8 cellular contexts compared by ENCODE assay signal in the genomic region with DNA sequence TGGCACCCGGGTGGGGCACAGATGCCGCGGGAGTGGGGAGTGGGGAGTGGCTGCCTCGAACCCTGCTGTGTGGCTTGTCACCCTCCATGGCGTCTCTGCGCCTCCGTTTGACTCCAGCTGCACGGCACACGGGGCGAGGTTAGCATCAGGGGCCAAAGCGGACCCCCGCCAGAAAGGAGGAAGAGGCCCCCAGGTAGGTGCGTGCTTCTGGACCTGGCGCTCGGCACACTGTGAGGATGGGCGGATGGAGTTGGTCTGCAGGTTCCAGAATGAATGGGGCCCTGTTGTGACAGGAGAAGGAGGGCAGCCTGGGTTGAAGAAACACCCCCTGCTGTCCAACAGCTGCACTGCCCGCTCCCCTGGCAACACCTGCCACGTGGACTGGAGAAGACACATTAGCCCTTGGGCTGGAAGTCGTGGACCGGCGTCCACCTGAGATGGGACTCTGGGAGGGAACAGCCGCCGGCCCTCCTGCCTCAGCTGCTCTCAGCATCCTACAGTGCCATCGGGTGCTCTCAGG. TPM values are rescaled to one million over a fixed set of nuclear protein-coding genes. Genes with fewer than 3 reads are reported as not detected.
A peak's percentile ranks its signal among the peaks of the same experiment; 100 is the strongest.
DNase-seq lines count a peak whose midpoint lies in the region; ATAC-seq and TF ChIP-seq lines count a peak whose summit lies in the region.

No MANE protein-coding gene starts in this region.

- peak overlapping the region; percentile 24; the same call in 1 of the 2 replicates for H3K4me3 ChIP-seq in LNCaP clone FGC (ENCODE audit: low read depth, low read length)

- ATAC-seq in sciatic nerve, result no peak
- no peak for ATAC-seq in HG03460 (IDR thresholded peaks at IDR 0.05; ENCODE audit: unreplicated experiment)
- no peak for ATAC-seq in GM21576 (IDR thresholded peaks at IDR 0.05; ENCODE audit: unreplicated experiment)

- no peak for TF ChIP-seq CTCF in LNCaP clone FGC (IDR thresholded peaks at IDR 0.05; ENCODE audit: control insufficient read depth, extremely low read depth, insufficient read depth)

- intact Hi-C loops in sciatic nerve (cut with DNase I), result loop anchor here (10.0 kb wide), 1 partner anchor 47 kb away; no protein-coding TSS in a partner anchor

- DNase-seq in NCI-H82 (lab: John Stamatoyannopoulos, UW), result peak; percentile 40
- no peak for DNase-seq in NCI-H82 treated with DMSO at 0.1 percent for 48 hours (lab: John Stamatoyannopoulos, UW; ENCODE audit: unreplicated experiment)
- DNase-seq in LNCaP clone FGC (ENCODE audit: low read depth), result no peak
- DNase-seq in dermis blood vessel endothelial cell, result peak; percentile 37
- DNase-seq in sciatic nerve (ENCODE audit: low spot score), result peak; percentile 61
- no peak for DNase-seq in inferior parietal cortex (ENCODE audit: extremely low spot score)

RNA-seq across cellular contexts. Expression of a gene that starts 9.4 kb away (rescaled TPM):
- total RNA-seq in dermis blood vessel endothelial cell (51.1 and 216 TPM in 2 replicates), sciatic nerve (280 TPM)

RNA-seq across cellular contexts. Expression of a gene that starts 41.8 kb away (rescaled TPM):
- total RNA-seq in dermis blood vessel endothelial cell, result 72.5 and 72.7 TPM in 2 replicates
- 57.1 TPM for total RNA-seq in sciatic nerve

RNA-seq across cellular contexts. Expression of a gene that starts 55.7 kb away (rescaled TPM):
- total RNA-seq in dermis blood vessel endothelial cell, result 84.2 and 112 TPM in 2 replicates
- total RNA-seq in sciatic nerve, result 68.2 TPM

RNA-seq across cellular contexts. Expression of a gene that starts 55.8 kb away (rescaled TPM):
- 22.6 and 34.9 TPM in 2 replicates for total RNA-seq in dermis blood vessel endothelial cell
- 42.4 TPM for total RNA-seq in sciatic nerve

Comparison
In these comparisons a context has a peak if more than half of its experiments do, and no peak if none do; other contexts are left out.
1. DNase-seq: peak in NCI-H82 (single experiment), dermis blood vessel endothelial cell (single experiment) and sciatic nerve (single experiment); none in NCI-H82 treated with DMSO at 0.1 percent for 48 hours (single experiment), LNCaP clone FGC (single experiment) and inferior parietal cortex (single experiment).